1 cellular context compared by ENCODE assay signal in the genomic region with DNA sequence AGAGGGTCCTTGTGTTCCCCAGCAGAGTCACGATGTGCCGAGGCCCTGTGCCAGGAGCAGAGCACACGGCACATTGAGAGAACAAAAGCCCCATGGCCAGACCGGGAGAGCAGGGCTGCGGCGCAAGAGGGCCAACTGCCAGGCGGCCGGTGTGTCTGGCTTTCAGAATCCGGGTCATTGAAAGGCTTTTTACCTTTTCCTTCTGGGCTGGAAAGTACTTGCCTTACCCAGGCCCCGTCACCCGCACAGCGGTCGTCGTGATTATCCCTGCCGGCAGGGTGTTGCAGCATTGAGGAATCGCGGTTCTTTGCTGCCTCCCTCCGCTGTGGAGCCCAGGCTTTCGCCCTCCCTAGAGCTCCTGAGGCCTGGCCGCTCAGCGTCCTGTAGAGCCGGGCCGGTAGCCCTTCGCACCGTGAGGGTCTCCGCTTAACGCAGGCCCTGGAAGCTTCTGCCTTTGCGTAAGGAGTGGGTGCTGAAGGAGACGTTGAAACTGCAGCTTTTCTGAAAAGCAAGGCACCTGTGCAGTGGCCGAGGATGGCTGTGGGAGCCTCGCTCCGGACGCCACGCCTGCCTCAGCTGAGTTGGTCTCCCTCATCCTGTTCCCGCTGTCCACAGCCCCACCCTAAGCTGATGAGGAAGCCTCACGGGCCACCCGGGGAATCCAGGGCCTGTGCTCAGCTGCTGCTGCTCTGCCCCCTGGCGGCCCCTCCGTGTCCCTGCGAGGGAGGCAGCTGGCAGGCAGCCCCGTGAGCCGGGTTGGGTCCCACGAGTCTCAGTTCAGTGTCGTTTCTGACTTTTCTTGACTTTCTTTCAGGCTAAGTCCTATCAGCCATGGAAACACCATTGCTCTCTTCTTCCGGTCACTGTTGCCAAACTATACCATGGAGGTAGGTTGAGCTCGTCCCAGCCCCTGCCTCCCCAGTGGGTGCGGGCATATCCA.
A peak's percentile ranks its signal among the peaks of the same experiment; 100 is the strongest.
TF ChIP-seq lines count a peak whose summit lies in the region.

No MANE protein-coding gene starts in this region.

TF ChIP-seq in HEK293, 187 proteins besides CTCF, POLR2A, EP300 and RAD21 (continued from another document and continues in another):
- TF ChIP-seq ZSCAN30 (tag by site-specific recombination; IDR thresholded peaks at IDR 0.05) (0 out of 2 replicates have a peak, but pooled peaks have one; percentile 41), ZNF747 (tag by site-specific recombination; IDR thresholded peaks at IDR 0.05) (no peak), ZNF785 (tag by site-specific recombination; IDR thresholded peaks at IDR 0.05) (no peak), KLF10 (tag by site-specific recombination; IDR thresholded peaks at IDR 0.05) (no peak), ZNF473 (tag by site-specific recombination; IDR thresholded peaks at IDR 0.05) (no peak), YY1 (tag by site-specific recombination; IDR thresholded peaks at IDR 0.05) (no peak), ZNF521 (tag by site-specific recombination; IDR thresholded peaks at IDR 0.05) (no peak), GLIS2 (tag by site-specific recombination; IDR thresholded peaks at IDR 0.05) (no peak), ZSCAN23 (tag by site-specific recombination; IDR thresholded peaks at IDR 0.05) (no peak), ZNF585B (tag by site-specific recombination; IDR thresholded peaks at IDR 0.05) (no peak), SALL2 (tag by site-specific recombination; IDR thresholded peaks at IDR 0.05; ENCODE audit: borderline replicate concordance) (no peak), GLI2 (tag by site-specific recombination; IDR thresholded peaks at IDR 0.05; ENCODE audit: borderline replicate concordance, low read depth) (no peak), ZNF621 (tag by site-specific recombination; IDR thresholded peaks at IDR 0.05) (no peak), ZNF549 (tag by site-specific recombination; IDR thresholded peaks at IDR 0.05) (no peak), ZNF660 (tag by site-specific recombination; IDR thresholded peaks at IDR 0.05) (0 out of 2 replicates have a peak, but pooled peaks have one; percentile 19), KLF1 (tag by site-specific recombination; IDR thresholded peaks at IDR 0.05) (peak; percentile 62), ZNF248 (tag by site-specific recombination; IDR thresholded peaks at IDR 0.05) (no peak), ZIC2 (tag by site-specific recombination; IDR thresholded peaks at IDR 0.05) (peak; percentile 33; the same call in 1 of the 2 replicates), TCF7L2 (IDR thresholded peaks at IDR 0.05; ENCODE audit: borderline replicate concordance, low read depth, low read length) (no peak), ZNF404 (tag by site-specific recombination; IDR thresholded peaks at IDR 0.05) (no peak), ZNF707 (tag by site-specific recombination; IDR thresholded peaks at IDR 0.05) (no peak), ZNF10 (tag by site-specific recombination; IDR thresholded peaks at IDR 0.05) (0 out of 2 replicates have a peak, but pooled peaks have one; percentile 59), SCRT2 (tag by site-specific recombination; IDR thresholded peaks at IDR 0.05) (no peak), ZNF768 (tag by site-specific recombination; IDR thresholded peaks at IDR 0.05) (no peak), ZFP3 (tag by site-specific recombination; IDR thresholded peaks at IDR 0.05; ENCODE audit: low read depth) (no peak), ZNF76 (tag by site-specific recombination; IDR thresholded peaks at IDR 0.05; ENCODE audit: borderline replicate concordance, low read depth) (no peak)
- TF ChIP-seq, protein P1, sequence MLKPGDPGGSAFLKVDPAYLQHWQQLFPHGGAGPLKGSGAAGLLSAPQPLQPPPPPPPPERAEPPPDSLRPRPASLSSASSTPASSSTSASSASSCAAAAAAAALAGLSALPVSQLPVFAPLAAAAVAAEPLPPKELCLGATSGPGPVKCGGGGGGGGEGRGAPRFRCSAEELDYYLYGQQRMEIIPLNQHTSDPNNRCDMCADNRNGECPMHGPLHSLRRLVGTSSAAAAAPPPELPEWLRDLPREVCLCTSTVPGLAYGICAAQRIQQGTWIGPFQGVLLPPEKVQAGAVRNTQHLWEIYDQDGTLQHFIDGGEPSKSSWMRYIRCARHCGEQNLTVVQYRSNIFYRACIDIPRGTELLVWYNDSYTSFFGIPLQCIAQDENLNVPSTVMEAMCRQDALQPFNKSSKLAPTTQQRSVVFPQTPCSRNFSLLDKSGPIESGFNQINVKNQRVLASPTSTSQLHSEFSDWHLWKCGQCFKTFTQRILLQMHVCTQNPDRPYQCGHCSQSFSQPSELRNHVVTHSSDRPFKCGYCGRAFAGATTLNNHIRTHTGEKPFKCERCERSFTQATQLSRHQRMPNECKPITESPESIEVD (tag by site-specific recombination; IDR thresholded peaks at IDR 0.05) = no peak
- TF ChIP-seq, protein P2, sequence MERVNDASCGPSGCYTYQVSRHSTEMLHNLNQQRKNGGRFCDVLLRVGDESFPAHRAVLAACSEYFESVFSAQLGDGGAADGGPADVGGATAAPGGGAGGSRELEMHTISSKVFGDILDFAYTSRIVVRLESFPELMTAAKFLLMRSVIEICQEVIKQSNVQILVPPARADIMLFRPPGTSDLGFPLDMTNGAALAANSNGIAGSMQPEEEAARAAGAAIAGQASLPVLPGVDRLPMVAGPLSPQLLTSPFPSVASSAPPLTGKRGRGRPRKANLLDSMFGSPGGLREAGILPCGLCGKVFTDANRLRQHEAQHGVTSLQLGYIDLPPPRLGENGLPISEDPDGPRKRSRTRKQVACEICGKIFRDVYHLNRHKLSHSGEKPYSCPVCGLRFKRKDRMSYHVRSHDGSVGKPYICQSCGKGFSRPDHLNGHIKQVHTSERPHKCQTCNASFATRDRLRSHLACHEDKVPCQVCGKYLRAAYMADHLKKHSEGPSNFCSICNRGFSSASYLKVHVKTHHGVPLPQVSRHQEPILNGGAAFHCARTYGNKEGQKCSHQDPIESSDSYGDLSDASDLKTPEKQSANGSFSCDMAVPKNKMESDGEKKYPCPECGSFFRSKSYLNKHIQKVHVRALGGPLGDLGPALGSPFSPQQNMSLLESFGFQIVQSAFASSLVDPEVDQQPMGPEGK (tag by site-specific recombination; IDR thresholded peaks at IDR 0.05) = peak; percentile 40; the same call in 1 of the 2 replicates
- TF ChIP-seq, protein P3, sequence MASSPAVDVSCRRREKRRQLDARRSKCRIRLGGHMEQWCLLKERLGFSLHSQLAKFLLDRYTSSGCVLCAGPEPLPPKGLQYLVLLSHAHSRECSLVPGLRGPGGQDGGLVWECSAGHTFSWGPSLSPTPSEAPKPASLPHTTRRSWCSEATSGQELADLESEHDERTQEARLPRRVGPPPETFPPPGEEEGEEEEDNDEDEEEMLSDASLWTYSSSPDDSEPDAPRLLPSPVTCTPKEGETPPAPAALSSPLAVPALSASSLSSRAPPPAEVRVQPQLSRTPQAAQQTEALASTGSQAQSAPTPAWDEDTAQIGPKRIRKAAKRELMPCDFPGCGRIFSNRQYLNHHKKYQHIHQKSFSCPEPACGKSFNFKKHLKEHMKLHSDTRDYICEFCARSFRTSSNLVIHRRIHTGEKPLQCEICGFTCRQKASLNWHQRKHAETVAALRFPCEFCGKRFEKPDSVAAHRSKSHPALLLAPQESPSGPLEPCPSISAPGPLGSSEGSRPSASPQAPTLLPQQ (tag by site-specific recombination; IDR thresholded peaks at IDR 0.05) = peak; percentile 75
- TF ChIP-seq, protein P4, sequence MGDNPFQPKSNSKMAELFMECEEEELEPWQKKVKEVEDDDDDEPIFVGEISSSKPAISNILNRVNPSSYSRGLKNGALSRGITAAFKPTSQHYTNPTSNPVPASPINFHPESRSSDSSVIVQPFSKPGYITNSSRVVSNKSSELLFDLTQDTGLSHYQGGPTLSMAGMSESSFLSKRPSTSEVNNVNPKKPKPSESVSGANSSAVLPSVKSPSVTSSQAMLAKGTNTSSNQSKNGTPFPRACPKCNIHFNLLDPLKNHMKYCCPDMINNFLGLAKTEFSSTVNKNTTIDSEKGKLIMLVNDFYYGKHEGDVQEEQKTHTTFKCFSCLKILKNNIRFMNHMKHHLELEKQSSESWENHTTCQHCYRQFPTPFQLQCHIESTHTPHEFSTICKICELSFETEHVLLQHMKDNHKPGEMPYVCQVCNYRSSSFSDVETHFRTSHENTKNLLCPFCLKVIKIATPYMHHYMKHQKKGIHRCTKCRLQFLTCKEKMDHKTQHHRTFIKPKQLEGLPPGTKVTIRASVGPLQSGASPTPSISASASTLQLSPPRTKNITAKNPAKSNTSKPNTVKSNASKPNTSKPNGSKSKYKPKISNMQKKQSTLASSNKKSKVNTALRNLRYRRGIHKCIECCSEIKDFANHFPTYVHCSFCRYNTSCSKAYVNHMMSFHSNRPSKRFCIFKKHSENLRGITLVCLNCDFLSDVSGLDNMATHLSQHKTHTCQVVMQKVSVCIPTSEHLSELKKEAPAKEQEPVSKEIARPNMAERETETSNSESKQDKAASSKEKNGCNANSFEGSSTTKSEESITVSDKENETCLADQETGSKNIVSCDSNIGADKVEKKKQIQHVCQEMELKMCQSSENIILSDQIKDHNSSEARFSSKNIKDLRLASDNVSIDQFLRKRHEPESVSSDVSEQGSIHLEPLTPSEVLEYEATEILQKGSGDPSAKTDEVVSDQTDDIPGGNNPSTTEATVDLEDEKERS (tag by site-specific recombination; IDR thresholded peaks at IDR 0.05) = no peak
- TF ChIP-seq, protein P5, sequence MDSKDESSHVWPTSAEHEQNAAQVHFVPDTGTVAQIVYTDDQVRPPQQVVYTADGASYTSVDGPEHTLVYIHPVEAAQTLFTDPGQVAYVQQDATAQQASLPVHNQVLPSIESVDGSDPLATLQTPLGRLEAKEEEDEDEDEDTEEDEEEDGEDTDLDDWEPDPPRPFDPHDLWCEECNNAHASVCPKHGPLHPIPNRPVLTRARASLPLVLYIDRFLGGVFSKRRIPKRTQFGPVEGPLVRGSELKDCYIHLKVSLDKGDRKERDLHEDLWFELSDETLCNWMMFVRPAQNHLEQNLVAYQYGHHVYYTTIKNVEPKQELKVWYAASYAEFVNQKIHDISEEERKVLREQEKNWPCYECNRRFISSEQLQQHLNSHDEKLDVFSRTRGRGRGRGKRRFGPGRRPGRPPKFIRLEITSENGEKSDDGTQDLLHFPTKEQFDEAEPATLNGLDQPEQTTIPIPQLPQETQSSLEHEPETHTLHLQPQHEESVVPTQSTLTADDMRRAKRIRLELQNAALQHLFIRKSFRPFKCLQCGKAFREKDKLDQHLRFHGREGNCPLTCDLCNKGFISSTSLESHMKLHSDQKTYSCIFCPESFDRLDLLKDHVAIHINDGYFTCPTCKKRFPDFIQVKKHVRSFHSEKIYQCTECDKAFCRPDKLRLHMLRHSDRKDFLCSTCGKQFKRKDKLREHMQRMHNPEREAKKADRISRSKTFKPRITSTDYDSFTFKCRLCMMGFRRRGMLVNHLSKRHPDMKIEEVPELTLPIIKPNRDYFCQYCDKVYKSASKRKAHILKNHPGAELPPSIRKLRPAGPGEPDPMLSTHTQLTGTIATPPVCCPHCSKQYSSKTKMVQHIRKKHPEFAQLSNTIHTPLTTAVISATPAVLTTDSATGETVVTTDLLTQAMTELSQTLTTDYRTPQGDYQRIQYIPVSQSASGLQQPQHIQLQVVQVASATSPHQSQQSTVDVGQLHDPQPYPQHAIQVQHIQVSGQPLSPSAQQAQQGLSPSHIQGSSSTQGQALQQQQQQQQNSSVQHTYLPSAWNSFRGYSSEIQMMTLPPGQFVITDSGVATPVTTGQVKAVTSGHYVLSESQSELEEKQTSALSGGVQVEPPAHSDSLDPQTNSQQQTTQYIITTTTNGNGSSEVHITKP (tag by site-specific recombination; IDR thresholded peaks at IDR 0.05) = no peak
- TF ChIP-seq, protein P6, sequence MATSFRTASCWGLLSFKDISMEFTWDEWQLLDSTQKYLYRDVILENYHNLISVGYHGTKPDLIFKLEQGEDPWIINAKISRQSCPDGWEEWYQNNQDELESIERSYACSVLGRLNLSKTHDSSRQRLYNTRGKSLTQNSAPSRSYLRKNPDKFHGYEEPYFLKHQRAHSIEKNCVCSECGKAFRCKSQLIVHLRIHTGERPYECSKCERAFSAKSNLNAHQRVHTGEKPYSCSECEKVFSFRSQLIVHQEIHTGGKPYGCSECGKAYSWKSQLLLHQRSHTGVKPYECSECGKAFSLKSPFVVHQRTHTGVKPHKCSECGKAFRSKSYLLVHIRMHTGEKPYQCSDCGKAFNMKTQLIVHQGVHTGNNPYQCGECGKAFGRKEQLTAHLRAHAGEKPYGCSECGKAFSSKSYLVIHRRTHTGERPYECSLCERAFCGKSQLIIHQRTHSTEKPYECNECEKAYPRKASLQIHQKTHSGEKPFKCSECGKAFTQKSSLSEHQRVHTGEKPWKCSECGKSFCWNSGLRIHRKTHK (tag by site-specific recombination; IDR thresholded peaks at IDR 0.05) = no peak
- TF ChIP-seq, protein P7, sequence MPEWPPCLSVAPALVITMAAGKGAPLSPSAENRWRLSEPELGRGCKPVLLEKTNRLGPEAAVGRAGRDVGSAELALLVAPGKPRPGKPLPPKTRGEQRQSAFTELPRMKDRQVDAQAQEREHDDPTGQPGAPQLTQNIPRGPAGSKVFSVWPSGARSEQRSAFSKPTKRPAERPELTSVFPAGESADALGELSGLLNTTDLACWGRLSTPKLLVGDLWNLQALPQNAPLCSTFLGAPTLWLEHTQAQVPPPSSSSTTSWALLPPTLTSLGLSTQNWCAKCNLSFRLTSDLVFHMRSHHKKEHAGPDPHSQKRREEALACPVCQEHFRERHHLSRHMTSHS (tag by site-specific recombination; IDR thresholded peaks at IDR 0.05) = no peak
- TF ChIP-seq, protein P8, sequence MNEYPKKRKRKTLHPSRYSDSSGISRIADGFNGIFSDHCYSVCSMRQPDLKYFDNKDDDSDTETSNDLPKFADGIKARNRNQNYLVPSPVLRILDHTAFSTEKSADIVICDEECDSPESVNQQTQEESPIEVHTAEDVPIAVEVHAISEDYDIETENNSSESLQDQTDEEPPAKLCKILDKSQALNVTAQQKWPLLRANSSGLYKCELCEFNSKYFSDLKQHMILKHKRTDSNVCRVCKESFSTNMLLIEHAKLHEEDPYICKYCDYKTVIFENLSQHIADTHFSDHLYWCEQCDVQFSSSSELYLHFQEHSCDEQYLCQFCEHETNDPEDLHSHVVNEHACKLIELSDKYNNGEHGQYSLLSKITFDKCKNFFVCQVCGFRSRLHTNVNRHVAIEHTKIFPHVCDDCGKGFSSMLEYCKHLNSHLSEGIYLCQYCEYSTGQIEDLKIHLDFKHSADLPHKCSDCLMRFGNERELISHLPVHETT (tag by site-specific recombination; IDR thresholded peaks at IDR 0.05) = no peak
- TF ChIP-seq, protein P9, sequence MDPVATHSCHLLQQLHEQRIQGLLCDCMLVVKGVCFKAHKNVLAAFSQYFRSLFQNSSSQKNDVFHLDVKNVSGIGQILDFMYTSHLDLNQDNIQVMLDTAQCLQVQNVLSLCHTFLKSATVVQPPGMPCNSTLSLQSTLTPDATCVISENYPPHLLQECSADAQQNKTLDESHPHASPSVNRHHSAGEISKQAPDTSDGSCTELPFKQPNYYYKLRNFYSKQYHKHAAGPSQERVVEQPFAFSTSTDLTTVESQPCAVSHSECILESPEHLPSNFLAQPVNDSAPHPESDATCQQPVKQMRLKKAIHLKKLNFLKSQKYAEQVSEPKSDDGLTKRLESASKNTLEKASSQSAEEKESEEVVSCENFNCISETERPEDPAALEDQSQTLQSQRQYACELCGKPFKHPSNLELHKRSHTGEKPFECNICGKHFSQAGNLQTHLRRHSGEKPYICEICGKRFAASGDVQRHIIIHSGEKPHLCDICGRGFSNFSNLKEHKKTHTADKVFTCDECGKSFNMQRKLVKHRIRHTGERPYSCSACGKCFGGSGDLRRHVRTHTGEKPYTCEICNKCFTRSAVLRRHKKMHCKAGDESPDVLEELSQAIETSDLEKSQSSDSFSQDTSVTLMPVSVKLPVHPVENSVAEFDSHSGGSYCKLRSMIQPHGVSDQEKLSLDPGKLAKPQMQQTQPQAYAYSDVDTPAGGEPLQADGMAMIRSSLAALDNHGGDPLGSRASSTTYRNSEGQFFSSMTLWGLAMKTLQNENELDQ (tag by site-specific recombination; IDR thresholded peaks at IDR 0.05; ENCODE audit: low read depth) = no peak
